In the genomic region with DNA sequence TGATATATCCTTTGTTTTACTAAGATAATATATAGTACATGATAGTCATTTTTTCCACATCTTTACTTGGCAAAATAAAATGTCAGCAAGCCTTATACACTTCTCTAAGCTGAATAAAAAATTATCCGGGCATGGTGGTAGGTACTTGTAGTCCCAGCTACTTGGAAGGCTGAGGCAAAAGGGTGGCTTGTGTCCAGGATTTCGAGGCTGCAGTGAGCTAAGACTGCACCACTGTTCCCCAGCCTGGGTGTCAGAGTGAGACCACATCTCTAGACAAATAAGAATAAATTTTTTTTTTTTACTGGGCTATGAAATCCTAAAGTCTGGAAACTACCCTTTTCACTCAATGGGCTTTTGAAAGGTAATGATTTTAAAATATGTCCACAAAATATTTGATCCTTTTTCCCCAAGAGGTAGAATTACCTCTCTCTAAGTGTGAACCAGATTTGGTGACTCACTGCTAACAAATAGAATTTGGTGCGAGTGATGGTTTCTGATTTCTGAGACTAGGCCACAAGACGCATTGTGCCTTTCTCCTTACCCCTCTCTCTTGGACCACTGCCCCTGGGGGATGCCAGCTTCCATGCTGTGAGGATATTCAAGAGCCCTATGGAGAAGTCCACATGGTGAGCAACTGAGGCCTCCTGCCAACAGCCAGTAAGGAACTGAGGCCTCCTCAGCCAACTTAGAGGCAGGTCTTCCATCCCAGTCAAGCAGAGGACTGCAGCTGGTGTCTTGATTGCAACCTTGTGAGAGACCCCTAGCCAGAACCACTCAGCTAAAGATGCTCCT, we compare ENCODE assay signal across 15 cellular contexts.
"Had no signal": no experiment of that assay in that cellular context is flagged by ENCODE, and none has a peak within 500 bp of the region (broad histone marks: within the 10 kb centered on the region; RNA-seq: fewer than 3 reads in every experiment).

No MANE protein-coding gene starts in this region.

- H3K27ac ChIP-seq: cardiac muscle cell, epithelial cell of prostate, foreskin keratinocyte, ovary, spleen, upper lobe of right lung had no signal

- ATAC-seq: foreskin keratinocyte; left lobe of liver; stimulated activated memory B cell treated with anti-CD40 and anti-IgM and Interleukin-4, amounts not matched to agents 10 μg/mL and 1 μg/mL and 100 μg/mL, for 72 hours; upper lobe of right lung had no signal

- H3K36me3 ChIP-seq: cardiac muscle cell, ovary, spleen, thoracic aorta, upper lobe of right lung had no signal

- H3K27me3 ChIP-seq: cardiac muscle cell, ovary, upper lobe of right lung had no signal

- H3K4me3 ChIP-seq: cardiac muscle cell, ovary, spleen, thoracic aorta, upper lobe of right lung had no signal

- H3K4me1 ChIP-seq: foreskin keratinocyte, spleen, upper lobe of right lung had no signal

- DNase-seq: activated CD4-positive, alpha-beta T cell treated with anti-CD3 and anti-CD28 coated beads, Interleukin-2, amount 50 U/mL, for 4 hours; activated gamma-delta T cell; endodermal cell; foreskin keratinocyte; kidney; ovary; spleen; stimulated activated CD4-positive, alpha-beta T cell treated with anti-CD3 and anti-CD28 coated beads, Interleukin-4, amount 100 ng/mL, for 4 hours; T-helper 2 cell; upper lobe of right lung had no signal

- H3K9me3 ChIP-seq: ovary, spleen, thoracic aorta, upper lobe of right lung had no signal
